Comparison of ENCODE assay signal across 21 cellular contexts in genomic region chr12:132477703-132478432, GRCh38. TPM values are rescaled to one million over a fixed set of nuclear protein-coding genes. Genes with fewer than 3 reads are reported as not detected.
A peak's percentile ranks its signal among the peaks of the same experiment; 100 is the strongest.
DNase-seq lines count a peak whose midpoint lies in the region; ATAC-seq lines count a peak whose summit lies in the region.
"Had no signal": no experiment of that assay in that cellular context is flagged by ENCODE, and none has a peak within 500 bp of the region (broad histone marks: within the 10 kb centered on the region; RNA-seq: fewer than 3 reads in every experiment).

No MANE protein-coding gene starts in this region.

- H3K4me3 Mint-ChIP-seq in activated CD4-positive, alpha-beta T cell treated with anti-CD3 and anti-CD28 coated beads, Interleukin-2, amount 10 ng/mL, durations not matched to agents 24 days and 14 days = peak overlapping the region; percentile 59
- no peak overlapping the region for H3K4me3 Mint-ChIP-seq in activated T-helper 17 cell treated with anti-CD3 and anti-CD28 coated beads, Interleukin-2, amount 50 U/mL, for 72 hours
- H3K4me3 Mint-ChIP-seq in memory B cell = peak overlapping the region; percentile 52
- H3K4me3 Mint-ChIP-seq: neural crest cell had no signal

- H3K27me3 Mint-ChIP-seq in activated CD4-positive, alpha-beta T cell treated with anti-CD3 and anti-CD28 coated beads, Interleukin-2, amount 10 ng/mL, durations not matched to agents 24 days and 14 days = peaks cover 2% of the 10 kb centered on the region
- H3K27me3 Mint-ChIP-seq in activated T-helper 17 cell treated with anti-CD3 and anti-CD28 coated beads, Interleukin-2, amount 50 U/mL, for 72 hours = no peaks in the 10 kb centered on the region
- no peaks in the 10 kb centered on the region for H3K27me3 Mint-ChIP-seq in memory B cell

- H3K27ac Mint-ChIP-seq in activated CD4-positive, alpha-beta T cell treated with anti-CD3 and anti-CD28 coated beads, Interleukin-2, amount 10 ng/mL, durations not matched to agents 24 days and 14 days = peak overlapping the region; percentile 0
- H3K27ac Mint-ChIP-seq in activated T-helper 17 cell treated with anti-CD3 and anti-CD28 coated beads, Interleukin-2, amount 50 U/mL, for 72 hours = no peak overlapping the region
- H3K27ac Mint-ChIP-seq in memory B cell = peak overlapping the region; percentile 73
- H3K27ac Mint-ChIP-seq: progenitor cell of endocrine pancreas had no signal

- intact Hi-C loops in activated CD4-positive, alpha-beta T cell treated with anti-CD3 and anti-CD28 coated beads, Interleukin-2, amount 10 ng/mL, durations not matched to agents 24 days and 14 days (cut with micrococcal nuclease) = loop anchor here (1.0 kb wide), 1 partner anchor 11 kb away; no protein-coding TSS in a partner anchor

- peak; percentile 51 for ATAC-seq in activated T-helper 17 cell treated with anti-CD3 and anti-CD28 coated beads, Interleukin-2, amount 50 U/mL, for 72 hours (replicated peaks)
- no peak for ATAC-seq in memory B cell (ENCODE audit: low read depth)
- ATAC-seq in HG02870 (IDR thresholded peaks at IDR 0.05; ENCODE audit: unreplicated experiment) = no peak

- DNase-seq in activated CD4-positive, alpha-beta T cell treated with anti-CD3 and anti-CD28 coated beads, Interleukin-2, amount 10 ng/mL, durations not matched to agents 24 days and 14 days = no peak
- no peak for DNase-seq in activated CD4-positive, alpha-beta T cell treated with anti-CD3 and anti-CD28 coated beads for 4 hours
- DNase-seq in CD1c-positive myeloid dendritic cell (ENCODE audit: extremely low spot score) (peak; percentile 22), memory B cell (ENCODE audit: low spot score in 2 of 2) (no peak), HUDEP-2 (lab: John Stamatoyannopoulos, UW; ENCODE audit: unreplicated experiment in 76 of 76) (no peak), amygdala (lab: John Stamatoyannopoulos, UW) (no peak)
- DNase-seq: activated CD4-positive, alpha-beta T cell treated with anti-CD3 and anti-CD28 coated beads, Interleukin-2, amount 50 U/mL, for 48 hours; activated gamma-delta T cell treated with Interleukin-2 at 50 U/mL for 16 hours; activated T-cell treated with anti-CD3 and anti-CD28 coated beads for 4 hours; aorta; Calu3; caudate nucleus; KG1; NCI-H1694; NCI-H524; stimulated activated CD8-positive, alpha-beta memory T cell treated with anti-CD3 and anti-CD28 coated beads, Interleukin-4, amount 100 ng/mL, for 48 hours; substantia nigra had no signal

- no peaks in the 10 kb centered on the region for H3K36me3 Mint-ChIP-seq in activated CD4-positive, alpha-beta T cell treated with anti-CD3 and anti-CD28 coated beads, Interleukin-2, amount 10 ng/mL, durations not matched to agents 24 days and 14 days (ENCODE audit: low read depth)
- H3K36me3 Mint-ChIP-seq in activated T-helper 17 cell treated with anti-CD3 and anti-CD28 coated beads, Interleukin-2, amount 50 U/mL, for 72 hours (ENCODE audit: low read depth) = no peaks in the 10 kb centered on the region
- H3K36me3 Mint-ChIP-seq in memory B cell = no peaks in the 10 kb centered on the region

- H3K4me1 Mint-ChIP-seq in activated CD4-positive, alpha-beta T cell treated with anti-CD3 and anti-CD28 coated beads, Interleukin-2, amount 10 ng/mL, durations not matched to agents 24 days and 14 days = peaks cover 25% of the 10 kb centered on the region
- H3K4me1 Mint-ChIP-seq in activated T-helper 17 cell treated with anti-CD3 and anti-CD28 coated beads, Interleukin-2, amount 50 U/mL, for 72 hours = peaks cover 4% of the 10 kb centered on the region
- peaks cover 50% of the 10 kb centered on the region for H3K4me1 Mint-ChIP-seq in memory B cell

- H3K9me3 Mint-ChIP-seq in activated CD4-positive, alpha-beta T cell treated with anti-CD3 and anti-CD28 coated beads, Interleukin-2, amount 10 ng/mL, durations not matched to agents 24 days and 14 days = no peaks in the 10 kb centered on the region
- H3K9me3 Mint-ChIP-seq in activated T-helper 17 cell treated with anti-CD3 and anti-CD28 coated beads, Interleukin-2, amount 50 U/mL, for 72 hours = no peaks in the 10 kb centered on the region
- no peaks in the 10 kb centered on the region for H3K9me3 Mint-ChIP-seq in memory B cell
- H3K9me3 Mint-ChIP-seq: neural crest cell had no signal

RNA-seq across cellular contexts. Expression of gene FBRSL1, which starts 12.1 kb away (rescaled TPM):
- total RNA-seq in activated CD4-positive, alpha-beta T cell treated with anti-CD3 and anti-CD28 coated beads, Interleukin-2, amount 10 ng/mL, durations not matched to agents 24 days and 14 days = 91.3 and 96.1 TPM in 2 replicates
- 10 to 100 TPM; 34.7 to 38.7 TPM for total RNA-seq in activated T-helper 17 cell treated with anti-CD3 and anti-CD28 coated beads, Interleukin-2, amount 50 U/mL, for 72 hours
